ENCODE assay signal across 20 cellular contexts in genomic region chr9:83554278-83554677, GRCh38.
"Had no signal": no experiment of that assay in that cellular context is flagged by ENCODE, and none has a peak within 500 bp of the region (broad histone marks: within the 10 kb centered on the region; RNA-seq: fewer than 3 reads in every experiment).

No MANE protein-coding gene starts in this region.

- H3K4me3 ChIP-seq: coronary artery, dorsolateral prefrontal cortex, heart left ventricle, SK-N-MC, upper lobe of right lung had no signal

- H3K27me3 ChIP-seq: dorsolateral prefrontal cortex, heart left ventricle, upper lobe of right lung had no signal

- H3K27ac ChIP-seq: dorsolateral prefrontal cortex, heart left ventricle, SK-N-MC, upper lobe of right lung, WERI-Rb-1 had no signal

- H3K36me3 ChIP-seq: heart left ventricle, upper lobe of right lung, WERI-Rb-1 had no signal

- DNase-seq: activated CD4-positive, alpha-beta memory T cell treated with anti-CD3 and anti-CD28 coated beads for 36 hours; activated CD4-positive, alpha-beta T cell treated with anti-CD3 and anti-CD28 coated beads, Interleukin-2, amount 10 ng/mL, durations not matched to agents 24 days and 14 days; activated CD8-positive, alpha-beta memory T cell treated with anti-CD3 and anti-CD28 coated beads, Interleukin-2, amount 50 U/mL, for 48 hours; activated naive CD8-positive, alpha-beta T cell treated with anti-CD3 and anti-CD28 coated beads, Interleukin-2, amount 50 U/mL, for 24 hours; activated T-cell treated with anti-CD3 and anti-CD28 coated beads, Interleukin-2, amount 50 U/mL, for 24 hours; amygdala; cerebellar nuclear complex; dorsolateral prefrontal cortex; effector memory CD4-positive, alpha-beta T cell; mammary epithelial cell; retina; stimulated activated CD4-positive, alpha-beta T cell treated with anti-CD3 and anti-CD28 coated beads, Interleukin-2, amount 100 ng/mL, for 48 hours; stimulated activated naive CD4-positive, alpha-beta T cell treated with Interleukin-2 at 50 U/mL for 16 hours; upper lobe of right lung; WERI-Rb-1 had no signal

- H3K4me1 ChIP-seq: heart left ventricle, upper lobe of right lung had no signal

- ATAC-seq: activated CD4-positive, CD25-positive, alpha-beta regulatory T cell treated with anti-CD3 and anti-CD28 coated beads, Interleukin-2, amount 50 U/mL, for 24 hours; activated naive CD8-positive, alpha-beta T cell treated with anti-CD3 and anti-CD28 coated beads, Interleukin-2, amount 50 U/mL, for 24 hours; activated T-helper 17 cell treated with anti-CD3 and anti-CD28 coated beads, Interleukin-2, amount 50 U/mL, for 72 hours; upper lobe of right lung had no signal

- H3K9me3 ChIP-seq: upper lobe of right lung had no signal
